11 cellular contexts compared by ENCODE assay signal in the genomic region with DNA sequence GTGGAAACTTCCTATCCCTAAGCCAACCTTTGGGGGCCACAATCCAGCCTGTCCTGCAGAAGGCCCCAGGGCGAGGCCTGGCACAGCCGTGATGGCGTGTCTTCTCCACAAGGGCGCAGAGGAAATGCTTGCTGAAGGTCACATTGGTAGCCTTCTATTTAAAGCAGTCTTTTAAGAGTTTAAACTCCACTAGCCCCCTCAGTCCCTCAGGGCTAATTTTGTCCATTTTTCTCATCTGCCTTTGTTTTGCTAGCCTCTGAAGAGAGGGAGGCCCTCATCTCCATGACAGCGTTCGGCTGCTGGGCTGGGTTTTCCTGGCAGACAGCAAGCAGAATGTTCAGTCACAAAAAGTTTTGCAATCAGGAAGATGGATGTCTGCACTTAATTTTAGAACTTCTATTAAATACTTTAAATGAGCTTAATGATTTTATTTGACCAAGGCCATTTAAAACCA. TPM values are rescaled to one million over a fixed set of nuclear protein-coding genes. Genes with fewer than 3 reads are reported as not detected.
DNase-seq lines count a peak whose midpoint lies in the region; TF ChIP-seq lines count a peak whose summit lies in the region.
"Had no signal": no experiment of that assay in that cellular context is flagged by ENCODE, and none has a peak within 500 bp of the region (broad histone marks: within the 10 kb centered on the region; RNA-seq: fewer than 3 reads in every experiment).

No MANE protein-coding gene starts in this region.

- WGBS in transverse colon (ENCODE audit: low coverage in 1 of 2), 2 donors: 54 to 67% methylated on average over 4 to 6 of the region's 6 CpGs

- DNase-seq in RPMI7951 (ENCODE audit: low read depth) (peak; percentile 96), fibroblast of peridontal ligament (ENCODE audit: extremely low read depth) (peak; percentile 81), transverse colon (peak; percentile 14), D341Med (ENCODE audit: low spot score) (no peak), DMS53 treated with DMSO at 0.1 percent for 48 hours (lab: John Stamatoyannopoulos, UW; ENCODE audit: unreplicated experiment) (no peak), cortex of kidney (lab: John Stamatoyannopoulos, UW) (no peak)
- no peak for DNase-seq in activated T-helper 2 cell treated with anti-CD3 and anti-CD28 coated beads, Interferon-gamma antibody, Interleukin-2, Interleukin-4, amounts not matched to agents 10 μg/mL and 5 μg/mL and 100 μg/mL, durations not matched to agents 14 hours and 24 hours and 36 hours (ENCODE audit: low spot score)
- DNase-seq: activated T-cell treated with anti-CD3 and anti-CD28 coated beads for 4 hours, HCEC 1CT had no signal

- H3K9me3 ChIP-seq in muscle layer of duodenum (ENCODE audit: control insufficient read depth in 1 of 2, low read length in 2 of 2) (no peaks in the 10 kb centered on the region), transverse colon (no peaks in the 10 kb centered on the region)

- no peaks in the 10 kb centered on the region for H3K4me1 Mint-ChIP-seq in activated T-helper 2 cell treated with anti-CD3 and anti-CD28 coated beads, Interferon-gamma antibody, Interleukin-2, Interleukin-4, amounts not matched to agents 10 μg/mL and 5 μg/mL and 100 μg/mL, durations not matched to agents 14 hours and 24 hours and 36 hours (ENCODE audit: low read depth)

- H3K36me3 Mint-ChIP-seq in activated T-helper 2 cell treated with anti-CD3 and anti-CD28 coated beads, Interferon-gamma antibody, Interleukin-2, Interleukin-4, amounts not matched to agents 10 μg/mL and 5 μg/mL and 100 μg/mL, durations not matched to agents 14 hours and 24 hours and 36 hours (ENCODE audit: low read depth): no peaks in the 10 kb centered on the region

- in situ Hi-C loops in transverse colon (cut with MboI; ENCODE audit: low pct_ligation_motif_present in 1 of 4, low pct_unique_long_range_greater_than_20kb in 1 of 4, low sequenced_read_pairs in 3 of 4): no loop called here

- intact Hi-C loops in transverse colon (cut with DNase I; ENCODE audit: low total_unique reads): no loop called here
- intact Hi-C loops in activated T-helper 2 cell treated with anti-CD3 and anti-CD28 coated beads, Interferon-gamma antibody, Interleukin-2, Interleukin-4, amounts not matched to agents 10 μg/mL and 5 μg/mL and 100 μg/mL, durations not matched to agents 14 hours and 24 hours and 36 hours (cut with micrococcal nuclease): no loop called here

- no peak overlapping the region for H3K4me3 ChIP-seq in muscle layer of duodenum (ENCODE audit: low read depth in 1 of 2, low read length in 2 of 2)
- H3K4me3 ChIP-seq in transverse colon: no peak overlapping the region
- H3K4me3 ChIP-seq: GM12878 had no signal

- peaks cover 5 to 28% of the 10 kb centered on the region in 2 donors for H3K4me1 ChIP-seq in muscle layer of duodenum (ENCODE audit: control insufficient read depth in 1 of 2, insufficient read depth in 2 of 2, low read length in 2 of 2)
- H3K4me1 ChIP-seq in transverse colon: peaks cover 0 to 31% (median 11%) of the 10 kb centered on the region in 4 donors

- TF ChIP-seq EP300 in transverse colon (IDR thresholded peaks at IDR 0.05; ENCODE audit: low read depth): no peak

- TF ChIP-seq CTCF in transverse colon (IDR thresholded peaks at IDR 0.05): peak in 1 of 5 experiments; percentile 18

- H3K27ac Mint-ChIP-seq in activated T-helper 2 cell treated with anti-CD3 and anti-CD28 coated beads, Interferon-gamma antibody, Interleukin-2, Interleukin-4, amounts not matched to agents 10 μg/mL and 5 μg/mL and 100 μg/mL, durations not matched to agents 14 hours and 24 hours and 36 hours: no peak overlapping the region

- no peaks in the 10 kb centered on the region for H3K36me3 ChIP-seq in muscle layer of duodenum (ENCODE audit: control insufficient read depth in 1 of 2, insufficient read depth in 2 of 2, low read length in 2 of 2)
- H3K36me3 ChIP-seq in transverse colon: no peaks in the 10 kb centered on the region

- H3K27ac ChIP-seq in muscle layer of duodenum (ENCODE audit: low read length) (peak overlapping the region; percentile 17), transverse colon (peak overlapping the region; percentile 49 to 71 (median 60))

- H3K27me3 ChIP-seq in muscle layer of duodenum (ENCODE audit: low read depth, low read length) (no peaks in the 10 kb centered on the region), transverse colon (no peaks in the 10 kb centered on the region)

- no peak for TF ChIP-seq POLR2A in transverse colon (IDR thresholded peaks at IDR 0.05)

- peaks cover 2% of the 10 kb centered on the region for H3K27me3 Mint-ChIP-seq in activated T-helper 2 cell treated with anti-CD3 and anti-CD28 coated beads, Interferon-gamma antibody, Interleukin-2, Interleukin-4, amounts not matched to agents 10 μg/mL and 5 μg/mL and 100 μg/mL, durations not matched to agents 14 hours and 24 hours and 36 hours (ENCODE audit: low read depth)

- no peaks in the 10 kb centered on the region for H3K9me3 Mint-ChIP-seq in activated T-helper 2 cell treated with anti-CD3 and anti-CD28 coated beads, Interferon-gamma antibody, Interleukin-2, Interleukin-4, amounts not matched to agents 10 μg/mL and 5 μg/mL and 100 μg/mL, durations not matched to agents 14 hours and 24 hours and 36 hours

- H3K4me3 Mint-ChIP-seq in activated T-helper 2 cell treated with anti-CD3 and anti-CD28 coated beads, Interferon-gamma antibody, Interleukin-2, Interleukin-4, amounts not matched to agents 10 μg/mL and 5 μg/mL and 100 μg/mL, durations not matched to agents 14 hours and 24 hours and 36 hours (ENCODE audit: low read depth): no peak overlapping the region

RNA-seq across cellular contexts. Expression of a gene that starts 40.8 kb away (rescaled TPM):
- total RNA-seq in RPMI7951 (2014; rRNA removed; shearing (Covaris generic)): 37.4 and 48.5 TPM in 2 replicates
- total RNA-seq in transverse colon: 1 to 10 TPM in 3 of 4 donors, not detected in 1; 2.4 to 4.5 (median 2.9) TPM
- total RNA-seq in activated T-helper 2 cell treated with anti-CD3 and anti-CD28 coated beads, Interferon-gamma antibody, Interleukin-2, Interleukin-4, amounts not matched to agents 10 μg/mL and 5 μg/mL and 100 μg/mL, durations not matched to agents 14 hours and 24 hours and 36 hours: not detected in 2 replicates
- total RNA-seq: GM12878 had no signal

Comparison
In these comparisons a context has a peak if more than half of its experiments do, and no peak if none do; other contexts are left out.
1. DNase-seq: peak in RPMI7951 (single experiment), fibroblast of peridontal ligament (single experiment) and transverse colon (single experiment); none in D341Med (single experiment), activated T-helper 2 cell treated with anti-CD3 and anti-CD28 coated beads, Interferon-gamma antibody, Interleukin-2, Interleukin-4, amounts not matched to agents 10 μg/mL and 5 μg/mL and 100 μg/mL, durations not matched to agents 14 hours and 24 hours and 36 hours (single experiment), DMS53 treated with DMSO at 0.1 percent for 48 hours (single experiment) and cortex of kidney (single experiment).